20 cellular contexts compared by ENCODE assay signal in the genomic region with DNA sequence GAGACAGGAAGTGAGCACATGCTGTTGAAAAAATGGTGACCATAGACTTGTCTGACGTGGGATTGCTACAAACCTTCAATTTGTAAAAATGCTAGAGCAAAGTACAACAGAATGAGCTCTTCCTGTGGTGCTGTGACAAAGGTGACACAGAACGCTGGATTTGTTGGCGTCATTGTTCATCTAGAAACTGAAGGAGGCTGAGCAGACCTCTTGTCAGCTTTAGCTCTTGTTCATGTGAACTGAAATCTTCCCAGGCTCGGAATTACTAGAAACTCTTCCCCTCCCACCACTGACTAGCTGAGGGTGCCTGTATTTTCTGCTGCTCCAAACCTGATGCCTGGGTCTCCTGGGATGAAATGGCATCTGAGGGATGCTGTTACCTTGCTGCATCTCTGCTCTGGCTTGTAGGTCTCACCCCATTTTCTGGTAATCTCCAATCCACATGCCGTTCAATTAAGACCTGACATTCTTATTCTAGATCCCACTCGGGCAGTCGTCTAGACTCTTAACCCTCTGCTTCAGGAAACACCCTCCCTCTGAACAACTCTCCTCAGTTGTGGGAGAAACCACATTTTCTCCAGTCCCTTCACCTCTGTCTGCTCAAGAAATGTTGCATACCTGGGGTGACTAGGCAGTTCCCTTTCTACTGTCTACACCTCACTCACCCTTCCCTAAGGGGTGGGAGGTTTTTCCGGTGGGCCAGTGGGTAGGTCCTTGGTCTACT.
DNase-seq lines count a peak whose midpoint lies in the region; ATAC-seq and TF ChIP-seq lines count a peak whose summit lies in the region.
"Had no signal": no experiment of that assay in that cellular context is flagged by ENCODE, and none has a peak within 500 bp of the region (broad histone marks: within the 10 kb centered on the region; RNA-seq: fewer than 3 reads in every experiment).

No MANE protein-coding gene starts in this region.

- H3K27me3 ChIP-seq in mesendoderm (ENCODE audit: insufficient read depth, low read length, poor library complexity) (no peaks in the 10 kb centered on the region), GM23338 (ENCODE audit: insufficient read depth) (no peaks in the 10 kb centered on the region)
- H3K27me3 ChIP-seq: SJCRH30 had no signal

- no peak overlapping the region for H3K4me3 ChIP-seq in Jurkat, Clone E6-1 (ENCODE audit: low read length)
- H3K4me3 ChIP-seq in mesendoderm (ENCODE audit: low read length) (no peak overlapping the region), GM23338 (no peak overlapping the region)
- H3K4me3 ChIP-seq: SJCRH30 had no signal

- H3K56ac ChIP-seq in mesendoderm (ENCODE audit: low read length) = no peak overlapping the region

- H2AK5ac ChIP-seq in mesendoderm (ENCODE audit: low read length) = no peak overlapping the region

- H4K8ac ChIP-seq in mesendoderm (ENCODE audit: low read depth, low read length) = peak overlapping the region; percentile 16

- H3K79me1 ChIP-seq in mesendoderm (ENCODE audit: low read length) = no peaks in the 10 kb centered on the region

- no peak overlapping the region for H2AFZ ChIP-seq in GM23338

- WGBS in mesendoderm (ENCODE audit: extremely low coverage, insufficient coverage, low lambda C conversion rate) = no CpG with 5 or more reads among the region's 8 CpGs

- H3K4ac ChIP-seq in mesendoderm (ENCODE audit: low read depth, low read length) = no peak overlapping the region

- no peak overlapping the region for H3K27ac Mint-ChIP-seq in GM23338
- H3K27ac Mint-ChIP-seq: CD8-positive, alpha-beta memory T cell had no signal

- no peaks in the 10 kb centered on the region for H3K4me1 ChIP-seq in mesendoderm (ENCODE audit: control insufficient read depth, low read depth, low read length)
- no peaks in the 10 kb centered on the region for H3K4me1 ChIP-seq in GM23338 (ENCODE audit: insufficient read depth)
- H3K4me1 ChIP-seq: SJCRH30 had no signal

- no peak overlapping the region for H3K23ac ChIP-seq in mesendoderm (ENCODE audit: low read length)

- no peak overlapping the region for H2BK15ac ChIP-seq in mesendoderm (replicated peaks; ENCODE audit: low read depth)

- peak; percentile 72 for ATAC-seq in GM18868 (IDR thresholded peaks at IDR 0.05; ENCODE audit: unreplicated experiment)
- no peak for ATAC-seq in GM23338

- H3K36me3 Mint-ChIP-seq in GM23338 (ENCODE audit: low read depth) = peaks cover 2% of the 10 kb centered on the region; the same call in 1 of the 3 replicates
- H3K36me3 Mint-ChIP-seq: CD8-positive, alpha-beta memory T cell had no signal

- no peaks in the 10 kb centered on the region; the same call in 1 of the 2 replicates for H3K9me2 ChIP-seq in GM23338 (ENCODE audit: insufficient read depth)

- H4K20me1 ChIP-seq in GM23338 (replicated peaks; ENCODE audit: insufficient read depth) = no peaks in the 10 kb centered on the region

- DNase-seq in GM10266 (ENCODE audit: extremely low spot score) = peak; percentile 21
- peak; percentile 14 for DNase-seq in Jurkat, Clone E6-1 (ENCODE audit: low read depth, low spot score)
- peak; percentile 53 for DNase-seq in mesendoderm
- no peak for DNase-seq in NCI-H128 (lab: John Stamatoyannopoulos, UW; ENCODE audit: unreplicated experiment)
- DNase-seq in NCI-H1436 (lab: John Stamatoyannopoulos, UW) = no peak
- no peak for DNase-seq in GM23338 (ENCODE audit: low spot score)
- DNase-seq: Calu3; CD8-positive, alpha-beta memory T cell; DMS153; NCI-H1105; NCI-H1694; NCI-H2081; NCI-H2171; NCI-H345; NCI-H524 treated with DMSO at 0.1 percent for 48 hours; OCI-M1; SJCRH30; T-helper 1 cell had no signal

- H3K27ac ChIP-seq in mesendoderm (ENCODE audit: low read depth, low read length) (no peak overlapping the region), GM23338 (ENCODE audit: low read depth) (no peak overlapping the region)
- H3K27ac ChIP-seq: C4-2B, SJCRH30 had no signal

- no peaks in the 10 kb centered on the region; the same call in 2 of the 3 replicates for H3K4me1 Mint-ChIP-seq in GM23338
- H3K4me1 Mint-ChIP-seq: CD8-positive, alpha-beta memory T cell had no signal

- H3K4me2 ChIP-seq in mesendoderm (ENCODE audit: low read length) (no peak overlapping the region), GM23338 (no peak overlapping the region)

- no peaks in the 10 kb centered on the region for H3K36me3 ChIP-seq in mesendoderm (ENCODE audit: control insufficient read depth, insufficient read depth, low read length)
- H3K36me3 ChIP-seq in GM23338 (ENCODE audit: insufficient read depth) = no peaks in the 10 kb centered on the region
- H3K36me3 ChIP-seq: SJCRH30 had no signal

- H3F3A ChIP-seq in GM23338 (replicated peaks; ENCODE audit: low read depth) = no peaks in the 10 kb centered on the region

- no peak overlapping the region for H3K4me3 Mint-ChIP-seq in GM23338
- H3K4me3 Mint-ChIP-seq: CD8-positive, alpha-beta memory T cell had no signal

- H3K27me3 Mint-ChIP-seq in GM23338 (ENCODE audit: insufficient read depth, low read depth, poor library complexity) = no peaks in the 10 kb centered on the region

- no peak overlapping the region for H3K18ac ChIP-seq in mesendoderm (ENCODE audit: low read length)

- TF ChIP-seq CTCF in GM10266 (IDR thresholded peaks at IDR 0.05; ENCODE audit: control insufficient read depth, insufficient read depth, low read depth, missing control alignments) = no peak
- TF ChIP-seq CTCF in GM23338 (conservative IDR thresholded peaks at IDR 0.05; ENCODE audit: low read depth in 2 of 2) = no peak

- no peak overlapping the region for H2BK5ac ChIP-seq in mesendoderm (ENCODE audit: low read length)

- no peaks in the 10 kb centered on the region; the same call in 2 of the 3 replicates for H3K9me3 Mint-ChIP-seq in GM23338
- H3K9me3 Mint-ChIP-seq: CD8-positive, alpha-beta memory T cell had no signal

- H4K5ac ChIP-seq in mesendoderm (ENCODE audit: low read length) = no peak overlapping the region

- H2BK120ac ChIP-seq in mesendoderm (ENCODE audit: low read depth, low read length) = no peak overlapping the region

- no peak overlapping the region for H3K9ac ChIP-seq in mesendoderm (ENCODE audit: low read length)

- H3K79me2 ChIP-seq in mesendoderm (ENCODE audit: control insufficient read depth, insufficient read depth, low read length) = no peaks in the 10 kb centered on the region
- no peaks in the 10 kb centered on the region for H3K79me2 ChIP-seq in GM23338 (replicated peaks; ENCODE audit: insufficient read depth)

TF ChIP-seq in GM23338, 12 proteins besides CTCF, POLR2A, EP300 and RAD21 (continues in another document):
- TF ChIP-seq, protein P1, sequence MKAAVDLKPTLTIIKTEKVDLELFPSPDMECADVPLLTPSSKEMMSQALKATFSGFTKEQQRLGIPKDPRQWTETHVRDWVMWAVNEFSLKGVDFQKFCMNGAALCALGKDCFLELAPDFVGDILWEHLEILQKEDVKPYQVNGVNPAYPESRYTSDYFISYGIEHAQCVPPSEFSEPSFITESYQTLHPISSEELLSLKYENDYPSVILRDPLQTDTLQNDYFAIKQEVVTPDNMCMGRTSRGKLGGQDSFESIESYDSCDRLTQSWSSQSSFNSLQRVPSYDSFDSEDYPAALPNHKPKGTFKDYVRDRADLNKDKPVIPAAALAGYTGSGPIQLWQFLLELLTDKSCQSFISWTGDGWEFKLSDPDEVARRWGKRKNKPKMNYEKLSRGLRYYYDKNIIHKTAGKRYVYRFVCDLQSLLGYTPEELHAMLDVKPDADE (IDR thresholded peaks at IDR 0.05) = no peak
- TF ChIP-seq, protein P2, sequence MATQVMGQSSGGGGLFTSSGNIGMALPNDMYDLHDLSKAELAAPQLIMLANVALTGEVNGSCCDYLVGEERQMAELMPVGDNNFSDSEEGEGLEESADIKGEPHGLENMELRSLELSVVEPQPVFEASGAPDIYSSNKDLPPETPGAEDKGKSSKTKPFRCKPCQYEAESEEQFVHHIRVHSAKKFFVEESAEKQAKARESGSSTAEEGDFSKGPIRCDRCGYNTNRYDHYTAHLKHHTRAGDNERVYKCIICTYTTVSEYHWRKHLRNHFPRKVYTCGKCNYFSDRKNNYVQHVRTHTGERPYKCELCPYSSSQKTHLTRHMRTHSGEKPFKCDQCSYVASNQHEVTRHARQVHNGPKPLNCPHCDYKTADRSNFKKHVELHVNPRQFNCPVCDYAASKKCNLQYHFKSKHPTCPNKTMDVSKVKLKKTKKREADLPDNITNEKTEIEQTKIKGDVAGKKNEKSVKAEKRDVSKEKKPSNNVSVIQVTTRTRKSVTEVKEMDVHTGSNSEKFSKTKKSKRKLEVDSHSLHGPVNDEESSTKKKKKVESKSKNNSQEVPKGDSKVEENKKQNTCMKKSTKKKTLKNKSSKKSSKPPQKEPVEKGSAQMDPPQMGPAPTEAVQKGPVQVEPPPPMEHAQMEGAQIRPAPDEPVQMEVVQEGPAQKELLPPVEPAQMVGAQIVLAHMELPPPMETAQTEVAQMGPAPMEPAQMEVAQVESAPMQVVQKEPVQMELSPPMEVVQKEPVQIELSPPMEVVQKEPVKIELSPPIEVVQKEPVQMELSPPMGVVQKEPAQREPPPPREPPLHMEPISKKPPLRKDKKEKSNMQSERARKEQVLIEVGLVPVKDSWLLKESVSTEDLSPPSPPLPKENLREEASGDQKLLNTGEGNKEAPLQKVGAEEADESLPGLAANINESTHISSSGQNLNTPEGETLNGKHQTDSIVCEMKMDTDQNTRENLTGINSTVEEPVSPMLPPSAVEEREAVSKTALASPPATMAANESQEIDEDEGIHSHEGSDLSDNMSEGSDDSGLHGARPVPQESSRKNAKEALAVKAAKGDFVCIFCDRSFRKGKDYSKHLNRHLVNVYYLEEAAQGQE (IDR thresholded peaks at IDR 0.05; ENCODE audit: unreplicated experiment) = no peak
- no peak for TF ChIP-seq ZNF331 (CRISPR knock-in tag; IDR thresholded peaks at IDR 0.05; ENCODE audit: low read depth)
- TF ChIP-seq JUNB (IDR thresholded peaks at IDR 0.05; ENCODE audit: unreplicated experiment) = no peak
- no peak for TF ChIP-seq CREB1 (CRISPR knock-in tag; IDR thresholded peaks at IDR 0.05; ENCODE audit: low read depth)
- TF ChIP-seq ZNF114 (CRISPR knock-in tag; IDR thresholded peaks at IDR 0.05) = no peak
- no peak for TF ChIP-seq EZH2phosphoT487 (IDR thresholded peaks at IDR 0.05; ENCODE audit: unreplicated experiment)
- TF ChIP-seq STAT1 (IDR thresholded peaks at IDR 0.05; ENCODE audit: unreplicated experiment) = no peak
- no peak for TF ChIP-seq POLR2AphosphoS5 (IDR thresholded peaks at IDR 0.05; ENCODE audit: low read depth)
- no peak for TF ChIP-seq EZH2 (IDR thresholded peaks at IDR 0.05; ENCODE audit: low read depth, unreplicated experiment)

Comparison
In these comparisons a context has a peak if more than half of its experiments do, and no peak if none do; other contexts are left out.
1. DNase-seq: peak in GM10266 (single experiment), Jurkat, Clone E6-1 (single experiment) and mesendoderm (single experiment); none in NCI-H128 (single experiment), NCI-H1436 (single experiment) and GM23338 (single experiment).